Comparison of ENCODE assay signal across 16 cellular contexts in genomic region chr14:59305836-59306555, GRCh38.
DNase-seq lines count a peak whose midpoint lies in the region; ATAC-seq, FAIRE-seq and TF ChIP-seq lines count a peak whose summit lies in the region.
"Had no signal": no experiment of that assay in that cellular context is flagged by ENCODE, and none has a peak within 500 bp of the region (broad histone marks: within the 10 kb centered on the region; RNA-seq: fewer than 3 reads in every experiment).

No MANE protein-coding gene starts in this region.

- peaks cover 35% of the 10 kb centered on the region for H3K4me1 Mint-ChIP-seq in nephron

- H3K9me3 Mint-ChIP-seq in nephron, result no peaks in the 10 kb centered on the region
- H3K9me3 Mint-ChIP-seq: dendritic cell treated with granulocyte-macrophage colony-stimulating factor and Interleukin-4, amounts not matched to agents 40 ng/mL and 50 ng/mL, for 4 days; T-cell had no signal

- no peak overlapping the region for H3K4me3 Mint-ChIP-seq in nephron
- H3K4me3 Mint-ChIP-seq: activated CD4-positive, alpha-beta T cell treated with anti-CD3 and anti-CD28 coated beads, Interleukin-2, amount 10 ng/mL, durations not matched to agents 7 days and 5 days; dendritic cell treated with granulocyte-macrophage colony-stimulating factor and Interleukin-4, amounts not matched to agents 40 ng/mL and 50 ng/mL, for 4 days; T-cell had no signal

- peak overlapping the region; percentile 39 for H3K27ac ChIP-seq in PC-3 (ENCODE audit: low read length)
- H3K27ac ChIP-seq: upper lobe of right lung had no signal

- no peak overlapping the region for H3K9ac ChIP-seq in PC-3 (ENCODE audit: low read length)

- FAIRE-seq in urothelium cell line (lab: Jason Lieb, UNC), result no peak

- H3K27ac Mint-ChIP-seq in nephron, result peak overlapping the region; percentile 52 to 81 (median 64)
- H3K27ac Mint-ChIP-seq: activated CD4-positive, alpha-beta T cell treated with anti-CD3 and anti-CD28 coated beads, Interleukin-2, amount 10 ng/mL, durations not matched to agents 7 days and 5 days; dendritic cell treated with granulocyte-macrophage colony-stimulating factor and Interleukin-4, amounts not matched to agents 40 ng/mL and 50 ng/mL, for 4 days; T-cell had no signal

- DNase-seq in AG20443 (ENCODE audit: low spot score) (peak; percentile 25), PC-3 (peak; percentile 81), epithelial cell of proximal tubule (ENCODE audit: low read depth) (peak; percentile 47), urothelium cell line (ENCODE audit: low spot score) (no peak), NOMO-1 (lab: John Stamatoyannopoulos, UW; ENCODE audit: unreplicated experiment in 2 of 2) (no peak), mucosa of descending colon (no peak)
- DNase-seq in activated CD4-positive, alpha-beta T cell treated with anti-CD3 and anti-CD28 coated beads for 1 hour, result no peak
- DNase-seq: activated CD4-positive, alpha-beta T cell treated with anti-CD3 and anti-CD28 coated beads, Interleukin-2, amount 10 ng/mL, durations not matched to agents 7 days and 5 days; activated effector memory CD4-positive, alpha-beta T cell treated with anti-CD3 and anti-CD28 coated beads, Interleukin-2, amount 50 U/mL, for 16 hours; BE2C; GOT3; right cardiac atrium; T-cell; upper lobe of right lung had no signal

- TF ChIP-seq CTCF in PC-3 (conservative IDR thresholded peaks at IDR 0.05; ENCODE audit: low read depth, low read length) (no peak), epithelial cell of proximal tubule (conservative IDR thresholded peaks at IDR 0.05; ENCODE audit: low read depth, low read length) (no peak), nephron (IDR thresholded peaks at IDR 0.05; ENCODE audit: unreplicated experiment in 3 of 3) (no peak), mucosa of descending colon (IDR thresholded peaks at IDR 0.05) (no peak)

- H3K27me3 Mint-ChIP-seq in nephron (ENCODE audit: low read depth), result no peaks in the 10 kb centered on the region
- H3K27me3 Mint-ChIP-seq: activated CD4-positive, alpha-beta T cell treated with anti-CD3 and anti-CD28 coated beads, Interleukin-2, amount 10 ng/mL, durations not matched to agents 7 days and 5 days; dendritic cell treated with granulocyte-macrophage colony-stimulating factor and Interleukin-4, amounts not matched to agents 40 ng/mL and 50 ng/mL, for 4 days; T-cell had no signal

- H3K9me3 ChIP-seq in PC-3 (ENCODE audit: low read length), result no peaks in the 10 kb centered on the region
- no peaks in the 10 kb centered on the region for H3K9me3 ChIP-seq in mucosa of descending colon
- H3K9me3 ChIP-seq: BE2C, upper lobe of right lung had no signal

- H3K36me3 ChIP-seq in PC-3 (ENCODE audit: low read depth, low read length) (no peaks in the 10 kb centered on the region), mucosa of descending colon (ENCODE audit: low read depth) (no peaks in the 10 kb centered on the region)
- H3K36me3 ChIP-seq: BE2C, upper lobe of right lung had no signal

- peaks cover 4% of the 10 kb centered on the region for H3F3A ChIP-seq in PC-3 (ENCODE audit: low read length, unreplicated experiment)

- no TSS peak for BruUV-seq in PC-3 (replicated peaks; lab: Mats Ljungman, UMichigan)

- H3K9me2 ChIP-seq in PC-3 (replicated peaks; ENCODE audit: low read length), result no peaks in the 10 kb centered on the region

- ATAC-seq in PC-3 (peak; percentile 56), mucosa of descending colon (no peak)
- ATAC-seq: right cardiac atrium, upper lobe of right lung had no signal

- POLR2A ChIA-PET in PC-3 (lab: Charles Lee; ENCODE audit: unreplicated experiment), result interaction anchor here (0.6 kb wide), 3 partner anchors 114 to 536 kb away, joined by 3 to 12 read pairs (median 4); no protein-coding TSS in a partner anchor

- H3K27me3 ChIP-seq in PC-3 (ENCODE audit: low read length), result no peaks in the 10 kb centered on the region
- H3K27me3 ChIP-seq: BE2C, upper lobe of right lung had no signal

- H3K4me3 ChIP-seq in PC-3 (ENCODE audit: low read length) (peak overlapping the region; percentile 3; the same call in 1 of the 2 replicates), epithelial cell of proximal tubule (ENCODE audit: low read depth, low read length) (no peak overlapping the region), mucosa of descending colon (no peak overlapping the region)
- H3K4me3 ChIP-seq: upper lobe of right lung had no signal

- H3K4me2 ChIP-seq in PC-3 (ENCODE audit: low read length), result peak overlapping the region; percentile 54

- peaks cover 8% of the 10 kb centered on the region for H3K36me3 Mint-ChIP-seq in nephron (ENCODE audit: low read depth)
- H3K36me3 Mint-ChIP-seq: T-cell had no signal

- peaks cover 47% of the 10 kb centered on the region for H3K4me1 ChIP-seq in PC-3 (ENCODE audit: insufficient read depth, low read length)
- no peaks in the 10 kb centered on the region for H3K4me1 ChIP-seq in mucosa of descending colon (ENCODE audit: low read depth)
- H3K4me1 ChIP-seq: BE2C had no signal

- no peaks in the 10 kb centered on the region for H4K20me1 ChIP-seq in PC-3 (ENCODE audit: low read length)

- H2AFZ ChIP-seq in PC-3 (ENCODE audit: low read length), result no peak overlapping the region

- H3K79me2 ChIP-seq in PC-3 (ENCODE audit: low read length), result no peaks in the 10 kb centered on the region

- CTCF ChIA-PET in PC-3 (lab: Charles Lee), result interaction anchor here (1.0 to 1.9 kb wide), 4 partner anchors 43 to 278 kb away, joined by 3 to 7 read pairs (median 6); partner anchors contain the start of gene DAAM1

- intact Hi-C loops in PC-3 (cut with micrococcal nuclease), result loop anchor here (1.0 to 5.0 kb wide), 5 partner anchors 31 to 279 kb away; partner anchors contain the start of gene DAAM1
- intact Hi-C loops in mucosa of descending colon (cut with DNase I, micrococcal nuclease), result no loop called here

Comparison
In these comparisons a context has a peak if more than half of its experiments do, and no peak if none do; other contexts are left out.
1. DNase-seq: peak in AG20443 (single experiment), PC-3 (single experiment) and epithelial cell of proximal tubule (single experiment); none in urothelium cell line (single experiment), NOMO-1 (0 of 2), mucosa of descending colon (0 of 3) and activated CD4-positive, alpha-beta T cell treated with anti-CD3 and anti-CD28 coated beads for 1 hour (single experiment).